ENCODE assay signal across 8 cellular contexts in genomic region chr2:239143858-239144712, GRCh38.
DNase-seq lines count a peak whose midpoint lies in the region; ATAC-seq and TF ChIP-seq lines count a peak whose summit lies in the region.

No MANE protein-coding gene starts in this region.

- no peak overlapping the region for H3K4me3 ChIP-seq in epithelial cell of proximal tubule (ENCODE audit: low read depth, low read length)

- DNase-seq in Caki2 (ENCODE audit: low read depth) (peak; percentile 3), HCEC 1CT (peak; percentile 19), epithelial cell of proximal tubule (ENCODE audit: low read depth) (no peak), T1000 (lab: John Stamatoyannopoulos, UW) (no peak)
- peak in 8 of 10 donors; percentile 13 to 69 (median 37) for DNase-seq in naive thymus-derived CD8-positive, alpha-beta T cell
- no peak for DNase-seq in activated effector memory CD4-positive, alpha-beta T cell treated with anti-CD3 and anti-CD28 coated beads, Interleukin-2, amount 50 U/mL, for 16 hours

- peaks cover 8 to 52% (median 24%) of the 10 kb centered on the region in 3 donors for H3K36me3 Mint-ChIP-seq in naive thymus-derived CD8-positive, alpha-beta T cell

- H3K27ac Mint-ChIP-seq in naive thymus-derived CD8-positive, alpha-beta T cell, result peak overlapping the region in 4 of 10 donors; percentile 20 to 59 (median 38)

- in situ Hi-C loops in Caki2 (cut with HindIII; ENCODE audit: low pct_unique_long_range_greater_than_20kb, low sequenced_read_pairs), result no loop called here

- no peak overlapping the region for H3K4me3 Mint-ChIP-seq in naive thymus-derived CD8-positive, alpha-beta T cell

- POLR2A ChIA-PET in naive thymus-derived CD8-positive, alpha-beta T cell (lab: Charles Lee), result interaction anchor here (0.9 to 2.1 kb wide), 3 partner anchors 123 to 253 kb away, joined by 3 to 7 read pairs (median 3); no protein-coding TSS in a partner anchor

- peak; percentile 53 to 54 for ATAC-seq in naive thymus-derived CD8-positive, alpha-beta T cell
- no peak for ATAC-seq in HG03139 (IDR thresholded peaks at IDR 0.05; ENCODE audit: unreplicated experiment)

- peak overlapping the region; percentile 32; the same call in 1 of the 2 replicates for H3K27ac ChIP-seq in VCaP

- H3K9me3 Mint-ChIP-seq in naive thymus-derived CD8-positive, alpha-beta T cell, result peaks cover 0 to 6% (median 0%) of the 10 kb centered on the region in 9 donors

- peaks cover 4 to 12% (median 6%) of the 10 kb centered on the region in 4 donors for H3K4me1 Mint-ChIP-seq in naive thymus-derived CD8-positive, alpha-beta T cell

- peak; percentile 77 for TF ChIP-seq CTCF in VCaP (conservative IDR thresholded peaks at IDR 0.05)
- peak; percentile 68 for TF ChIP-seq CTCF in epithelial cell of proximal tubule (conservative IDR thresholded peaks at IDR 0.05; ENCODE audit: low read depth, low read length)

- H3K27me3 Mint-ChIP-seq in naive thymus-derived CD8-positive, alpha-beta T cell, result no peaks in the 10 kb centered on the region

Comparison
In these comparisons a context has a peak if more than half of its experiments do, and no peak if none do; other contexts are left out.
1. DNase-seq: peak in Caki2 (single experiment), HCEC 1CT (single experiment) and naive thymus-derived CD8-positive, alpha-beta T cell (8 of 10); none in epithelial cell of proximal tubule (single experiment), T1000 (single experiment) and activated effector memory CD4-positive, alpha-beta T cell treated with anti-CD3 and anti-CD28 coated beads, Interleukin-2, amount 50 U/mL, for 16 hours (single experiment).